In the genomic region with DNA sequence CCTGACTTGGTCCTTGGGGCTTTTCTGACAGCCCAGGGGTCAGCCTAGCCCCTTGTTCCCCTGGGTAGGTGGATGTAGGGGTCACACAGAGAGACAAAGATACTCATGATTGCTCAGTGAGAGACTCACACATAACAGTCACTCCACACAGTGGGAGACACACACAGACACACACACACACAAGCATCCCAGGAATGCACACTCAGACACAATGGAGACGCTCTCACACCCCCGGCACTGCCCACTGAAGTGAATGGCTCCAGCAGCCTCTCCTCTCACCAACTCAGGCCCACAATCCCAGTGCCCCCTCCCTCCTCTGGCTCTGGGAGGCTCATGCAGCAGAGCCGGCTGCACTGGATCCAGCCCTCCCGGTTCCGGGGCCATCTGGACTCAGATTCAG, we compare ENCODE assay signal across 10 cellular contexts. TPM values are rescaled to one million over a fixed set of nuclear protein-coding genes. Genes with fewer than 3 reads are reported as not detected.
A peak's percentile ranks its signal among the peaks of the same experiment; 100 is the strongest.
DNase-seq lines count a peak whose midpoint lies in the region; ATAC-seq and TF ChIP-seq lines count a peak whose summit lies in the region.
"Not testable (repeated sequence)": the region's sequence is repeated elsewhere in the genome, so short reads cannot be mapped to it uniquely, and the experiment has no call there.
"Had no signal": no experiment of that assay in that cellular context is flagged by ENCODE, and none has a peak within 500 bp of the region (broad histone marks: within the 10 kb centered on the region; RNA-seq: fewer than 3 reads in every experiment).

No MANE protein-coding gene starts in this region.

- H3K36me3 ChIP-seq in HCT116 (ENCODE audit: control insufficient read depth in 1 of 2, insufficient read depth in 2 of 2, low read length in 2 of 2); SJSA1; neural progenitor cell; upper lobe of right lung: not testable (repeated sequence)

- H3K79me2 ChIP-seq in HCT116 (ENCODE audit: insufficient read depth, low read length); neural progenitor cell (ENCODE audit: low read depth): not testable (repeated sequence)

- intact Hi-C loops in HCT116 (cut with micrococcal nuclease); upper lobe of right lung (cut with DNase I): not testable (repeated sequence)

- DNase-seq in HCT116 (ENCODE audit: low read depth, low spot score); foreskin keratinocyte; neural progenitor cell (ENCODE audit: low spot score): not testable (repeated sequence)
- DNase-seq in SJSA1 (ENCODE audit: low read depth in 1 of 2, low spot score in 2 of 2) (peak in 1 of 2 experiments; percentile 71), left lobe of liver (ENCODE audit: low spot score) (peak; percentile 30), upper lobe of right lung (peak; percentile 22)

- not testable (repeated sequence) for H3K4me2 ChIP-seq in HCT116 (ENCODE audit: low read length); neural progenitor cell

- POLR2A ChIA-PET in HCT116 (lab: Charles Lee): not testable (repeated sequence)

- not testable (repeated sequence) for TF ChIP-seq CTCF in HCT116 (IDR thresholded peaks at IDR 0.05 in 2 of 3, conservative IDR thresholded peaks at IDR 0.05 in 1 of 3; ENCODE audit: borderline replicate concordance in 1 of 3, insufficient read depth in 1 of 3, low read depth in 2 of 3, low read length in 2 of 3); brain (conservative IDR thresholded peaks at IDR 0.05); foreskin keratinocyte (conservative IDR thresholded peaks at IDR 0.05); neural progenitor cell (IDR thresholded peaks at IDR 0.05); upper lobe of right lung (IDR thresholded peaks at IDR 0.05)

- H3K4me3 ChIP-seq in HCT116 (replicated peaks in 1 of 2; ENCODE audit: low read depth in 1 of 2, low read length in 2 of 2); SJSA1; neural progenitor cell; upper lobe of right lung: not testable (repeated sequence)

- ATAC-seq in HCT116 (peak; percentile 37; the same call in 1 of the 2 replicates), foreskin keratinocyte (peak; percentile 43), upper lobe of right lung (peak; percentile 63)
- not testable (repeated sequence) for ATAC-seq in left lobe of liver

- H3K9me2 ChIP-seq in HCT116 (ENCODE audit: insufficient read depth): not testable (repeated sequence)

- not testable (repeated sequence) for H3K4me1 Mint-ChIP-seq in brain, neural progenitor cell

- H3K9me3 ChIP-seq in HCT116 (ENCODE audit: control insufficient read depth in 1 of 2, insufficient read depth in 1 of 2, low read depth in 1 of 2, low read length in 2 of 2); SJSA1 (replicated peaks); neural progenitor cell (ENCODE audit: low read depth); upper lobe of right lung: not testable (repeated sequence)

- not testable (repeated sequence) for H3K9ac ChIP-seq in HCT116 (ENCODE audit: low read length); neural progenitor cell

- peak overlapping the region in 1 of 5 experiments; percentile 37 for H3K4me3 Mint-ChIP-seq in brain
- H3K4me3 Mint-ChIP-seq in neural progenitor cell: not testable (repeated sequence)

- not testable (repeated sequence) for H3K27me3 ChIP-seq in HCT116 (ENCODE audit: insufficient read depth, low read length); SJSA1 (replicated peaks); foreskin keratinocyte; neural progenitor cell; upper lobe of right lung

- not testable (repeated sequence) for H3K27ac ChIP-seq in HCT116 (ENCODE audit: low read depth, low read length); foreskin keratinocyte; neural progenitor cell; upper lobe of right lung
- H3K27ac ChIP-seq in SJSA1: peak overlapping the region; percentile 54; the same call in 1 of the 2 replicates

- H3K9me3 Mint-ChIP-seq in brain, neural progenitor cell: not testable (repeated sequence)

- H4K20me1 ChIP-seq in HCT116 (ENCODE audit: insufficient read depth); neural progenitor cell (ENCODE audit: low read depth): not testable (repeated sequence)

- peak overlapping the region in 4 of 5 experiments; percentile 45 to 94 (median 60) for H3K27ac Mint-ChIP-seq in brain
- H3K27ac Mint-ChIP-seq in neural progenitor cell: peak overlapping the region; percentile 96

- H3K36me3 Mint-ChIP-seq in brain, neural progenitor cell: not testable (repeated sequence)

- not testable (repeated sequence) for TF ChIP-seq RAD21 in HCT116 (IDR thresholded peaks at IDR 0.05; ENCODE audit: low read depth)

- CTCF ChIA-PET in HCT116 (lab: Charles Lee): not testable (repeated sequence)

- H2AFZ ChIP-seq in HCT116 (ENCODE audit: low read depth, low read length, poor library complexity, severe bottlenecking); neural progenitor cell (replicated peaks): not testable (repeated sequence)

- BruUV-seq in HCT116 (replicated peaks; lab: Mats Ljungman, UMichigan): not testable (repeated sequence)

- not testable (repeated sequence) for H3F3A ChIP-seq in neural progenitor cell (ENCODE audit: low read depth)

- not testable (repeated sequence) for H3K4me1 ChIP-seq in HCT116 (ENCODE audit: control insufficient read depth in 1 of 2, insufficient read depth in 2 of 2, low read length in 2 of 2); SJSA1 (replicated peaks); foreskin keratinocyte; neural progenitor cell; upper lobe of right lung

- RAD21 ChIA-PET in HCT116 (lab: Charles Lee; ENCODE audit: low non-redundant PET in 1 of 2, low total read pairs in 2 of 2, uncharacterized antibody in 2 of 2, unreplicated experiment in 2 of 2): not testable (repeated sequence)

- not testable (repeated sequence) for H3K27me3 Mint-ChIP-seq in brain; neural progenitor cell (ENCODE audit: insufficient read depth, low read depth)

- not testable (repeated sequence) for TF ChIP-seq POLR2A in HCT116 (IDR thresholded peaks at IDR 0.05; ENCODE audit: borderline replicate concordance, extremely low read depth, insufficient read depth, insufficient read length)

RNA-seq across cellular contexts. Expression of gene GRAPL, which starts 17.0 kb away (rescaled TPM):
- total RNA-seq in HCT116 (2021; ENCODE audit: unreplicated experiment) (0.44 TPM), foreskin keratinocyte (not detected in 2 replicates), left lobe of liver (3.0 TPM), neural progenitor cell (ENCODE audit: low replicate concordance) (not detected in 2 replicates), upper lobe of right lung (16.6 TPM)
- not detected in 2 replicates for polyA plus RNA-seq in HCT116 (2012)
- not detected in 2 replicates for total RNA-seq in SJSA1 (2014; rRNA removed; shearing (Covaris generic))
- polyA plus RNA-seq in brain (ENCODE audit: insufficient read depth, low read depth, low replicate concordance) (not detected), foreskin keratinocyte (not detected in 2 replicates)
- total RNA-seq: G401, HT-29, NCI-H460 had no signal
